In the genomic region with DNA sequence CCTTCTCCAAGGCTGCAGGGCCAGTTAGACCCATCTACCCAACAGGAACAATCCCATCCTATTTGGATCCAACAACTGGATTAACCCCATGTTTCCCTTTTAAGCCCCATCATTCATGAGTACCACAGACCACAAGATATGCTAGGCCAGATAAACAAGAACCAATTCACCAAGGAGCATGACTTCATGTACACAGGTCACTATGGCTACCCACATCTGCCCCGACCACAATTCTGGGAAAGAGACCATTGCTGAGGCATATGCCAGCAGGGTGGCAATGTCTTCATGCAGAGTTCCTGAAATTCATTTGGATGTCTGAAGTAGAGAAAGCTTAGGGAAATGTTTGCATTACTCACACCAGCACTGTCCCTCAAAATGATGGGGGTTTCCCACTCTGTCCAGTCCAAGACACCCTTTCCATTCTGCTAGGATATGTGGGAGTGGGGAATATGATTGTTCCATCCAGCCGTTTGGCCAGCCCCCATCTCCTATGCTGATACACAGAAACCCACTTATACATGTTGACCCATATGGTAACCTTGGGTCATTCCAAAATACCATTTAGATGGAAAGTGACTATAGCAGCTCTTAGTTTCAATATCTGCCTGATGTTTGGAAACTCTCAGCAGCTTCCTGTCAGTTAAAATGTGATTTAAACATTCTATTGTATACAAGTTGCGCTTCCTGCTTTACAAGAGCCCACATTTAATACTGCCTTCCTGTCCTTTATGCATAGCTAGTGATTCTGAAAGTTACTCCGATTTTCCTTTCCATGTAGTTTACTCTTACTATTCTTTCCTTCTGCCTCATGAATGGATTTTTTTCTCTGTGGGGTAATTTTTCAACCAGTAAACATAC, we compare ENCODE assay signal across 14 cellular contexts.
DNase-seq lines count a peak whose midpoint lies in the region; ATAC-seq, FAIRE-seq and TF ChIP-seq lines count a peak whose summit lies in the region.
"Had no signal": no experiment of that assay in that cellular context is flagged by ENCODE, and none has a peak within 500 bp of the region (broad histone marks: within the 10 kb centered on the region; RNA-seq: fewer than 3 reads in every experiment).

No MANE protein-coding gene starts in this region.

- H3K36me3 Mint-ChIP-seq in CD14-positive monocyte: peaks cover 3 to 6% of the 10 kb centered on the region in 2 donors
- H3K36me3 Mint-ChIP-seq in T-helper 2 cell treated with Interferon-gamma antibody and Interleukin-4, amounts not matched to agents 5 μg/mL and 100 μg/mL, for 36 hours (ENCODE audit: low read depth): peaks cover 14% of the 10 kb centered on the region
- peaks cover 23% of the 10 kb centered on the region for H3K36me3 Mint-ChIP-seq in mesothelial cell of epicardium

- H3K4me3 ChIP-seq in endothelial cell of umbilical vein (replicated peaks in 1 of 3; ENCODE audit: insufficient read depth in 1 of 3, low read depth in 1 of 3, low read length in 3 of 3): no peak overlapping the region
- H3K4me3 ChIP-seq: vagina had no signal

- peaks cover 0 to 5% (median 0%) of the 10 kb centered on the region in 7 donors for H3K9me3 Mint-ChIP-seq in CD14-positive monocyte
- peaks cover 11% of the 10 kb centered on the region for H3K9me3 Mint-ChIP-seq in T-helper 2 cell treated with Interferon-gamma antibody and Interleukin-4, amounts not matched to agents 5 μg/mL and 100 μg/mL, for 36 hours
- peaks cover 24% of the 10 kb centered on the region for H3K9me3 Mint-ChIP-seq in mesothelial cell of epicardium

- no peak for TF ChIP-seq CTCF in CD14-positive monocyte (IDR thresholded peaks at IDR 0.05)
- TF ChIP-seq CTCF in endothelial cell of umbilical vein (IDR thresholded peaks at IDR 0.05; ENCODE audit: extremely low read depth in 1 of 2, insufficient read depth in 1 of 2, low read depth in 1 of 2, low read length in 2 of 2): no peak
- no peak for TF ChIP-seq CTCF in mesothelial cell of epicardium (IDR thresholded peaks at IDR 0.05; ENCODE audit: unreplicated experiment)

- dilution Hi-C loops in endothelial cell of umbilical vein (cut with MboI; ENCODE audit: extremely low pct_ligation_motif_present, low sequenced_read_pairs): no loop called here

- H3K27ac Mint-ChIP-seq in CD14-positive monocyte (peak overlapping the region in 4 of 7 donors; percentile 32 to 57 (median 40)), mesothelial cell of epicardium (no peak overlapping the region)
- H3K27ac Mint-ChIP-seq in T-helper 2 cell treated with Interferon-gamma antibody and Interleukin-4, amounts not matched to agents 5 μg/mL and 100 μg/mL, for 36 hours: peak overlapping the region; percentile 69
- H3K27ac Mint-ChIP-seq: nephron progenitor cell had no signal

- no peak for TF ChIP-seq POLR2A in endothelial cell of umbilical vein (IDR thresholded peaks at IDR 0.05; ENCODE audit: low read depth, low read length)

- no TSS peak for BruUV-seq in endothelial cell of umbilical vein (replicated peaks; lab: Mats Ljungman, UMichigan)

- DNase-seq in CD14-positive monocyte (ENCODE audit: low spot score) (no peak), endothelial cell of umbilical vein (ENCODE audit: low read depth, low spot score) (peak; percentile 47), RKO (ENCODE audit: low spot score) (no peak), mesothelial cell of epicardium (ENCODE audit: low spot score in 2 of 2, unreplicated experiment in 2 of 2) (no peak), cerebellar nuclear complex (lab: John Stamatoyannopoulos, UW) (no peak)
- DNase-seq in T-helper 2 cell treated with Interferon-gamma antibody and Interleukin-4, amounts not matched to agents 5 μg/mL and 100 μg/mL, for 36 hours (ENCODE audit: low spot score): no peak
- no peak for DNase-seq in stimulated activated CD4-positive, alpha-beta T cell treated with anti-CD3 and anti-CD28 coated beads, Interleukin-15, amount 100 ng/mL, for 24 hours
- DNase-seq: nephron progenitor cell, small intestine had no signal

- intact Hi-C loops in CD14-positive monocyte (cut with micrococcal nuclease) (no loop called here), endothelial cell of umbilical vein (cut with micrococcal nuclease) (loop anchor here (5.0 kb wide), 1 partner anchor 128 kb away; the partner anchor contains the start of gene AMMECR1)

- peak overlapping the region; percentile 29 for H3K4me2 ChIP-seq in endothelial cell of umbilical vein (ENCODE audit: insufficient read depth, low read length)

- H3K36me3 ChIP-seq in endothelial cell of umbilical vein (ENCODE audit: control insufficient read depth in 2 of 2, extremely low read depth in 1 of 2, insufficient read depth in 2 of 2, low read length in 2 of 2): no peaks in the 10 kb centered on the region
- H3K36me3 ChIP-seq: vagina had no signal

- H2AFZ ChIP-seq in endothelial cell of umbilical vein (ENCODE audit: low read depth, low read length): no peak overlapping the region

- H3K4me1 ChIP-seq in endothelial cell of umbilical vein (ENCODE audit: control insufficient read depth, extremely low read depth, insufficient read depth, low read length): peaks cover 5% of the 10 kb centered on the region
- H3K4me1 ChIP-seq: vagina had no signal

- peak; percentile 82 for FAIRE-seq in endothelial cell of umbilical vein (lab: Jason Lieb, UNC)
- FAIRE-seq: islet of Langerhans, small intestine had no signal

- CTCF ChIA-PET in endothelial cell of umbilical vein (lab: Charles Lee): interaction anchor here (0.8 kb wide), 1 partner anchor 28 kb away, joined by 4 read pairs; no protein-coding TSS in a partner anchor

- no peaks in the 10 kb centered on the region for H4K20me1 ChIP-seq in endothelial cell of umbilical vein (replicated peaks; ENCODE audit: control insufficient read depth, extremely low read depth, insufficient read depth, low read length)

- POLR2A ChIA-PET in endothelial cell of umbilical vein (lab: Charles Lee): no interaction called here

- no peaks in the 10 kb centered on the region for H3K27me3 ChIP-seq in endothelial cell of umbilical vein (ENCODE audit: control insufficient read depth in 2 of 2, insufficient read depth in 2 of 2, low read length in 2 of 2)
- H3K27me3 ChIP-seq: vagina had no signal

- no peaks in the 10 kb centered on the region for H3K79me2 ChIP-seq in endothelial cell of umbilical vein (ENCODE audit: control insufficient read depth, insufficient read depth, low read length)

- no peak overlapping the region for H3K4me3 Mint-ChIP-seq in CD14-positive monocyte
- peak overlapping the region; percentile 43 for H3K4me3 Mint-ChIP-seq in T-helper 2 cell treated with Interferon-gamma antibody and Interleukin-4, amounts not matched to agents 5 μg/mL and 100 μg/mL, for 36 hours
- H3K4me3 Mint-ChIP-seq in mesothelial cell of epicardium: no peak overlapping the region
- H3K4me3 Mint-ChIP-seq: nephron progenitor cell had no signal

- peak; percentile 56 for ATAC-seq in GM21619 (IDR thresholded peaks at IDR 0.05; ENCODE audit: unreplicated experiment)

- peaks cover 0 to 3% (median 3%) of the 10 kb centered on the region in 3 donors for H3K27me3 Mint-ChIP-seq in CD14-positive monocyte (ENCODE audit: low read depth in 3 of 3)
- H3K27me3 Mint-ChIP-seq in T-helper 2 cell treated with Interferon-gamma antibody and Interleukin-4, amounts not matched to agents 5 μg/mL and 100 μg/mL, for 36 hours (ENCODE audit: low read depth): no peaks in the 10 kb centered on the region
- H3K27me3 Mint-ChIP-seq in mesothelial cell of epicardium (ENCODE audit: low read depth): no peaks in the 10 kb centered on the region

- H3K9ac ChIP-seq in endothelial cell of umbilical vein (replicated peaks; ENCODE audit: extremely low read depth, insufficient read depth, low read length): no peak overlapping the region

- no peak overlapping the region for H3K27ac ChIP-seq in endothelial cell of umbilical vein (ENCODE audit: insufficient read depth, low read depth, low read length)
- H3K27ac ChIP-seq: C4-2B, RWPE1, vagina had no signal

- H3K4me1 Mint-ChIP-seq in CD14-positive monocyte: peaks cover 24% of the 10 kb centered on the region
- peaks cover 25% of the 10 kb centered on the region for H3K4me1 Mint-ChIP-seq in T-helper 2 cell treated with Interferon-gamma antibody and Interleukin-4, amounts not matched to agents 5 μg/mL and 100 μg/mL, for 36 hours (ENCODE audit: low read depth)
- H3K4me1 Mint-ChIP-seq in mesothelial cell of epicardium: no peaks in the 10 kb centered on the region
- H3K4me1 Mint-ChIP-seq: nephron progenitor cell had no signal

- no peaks in the 10 kb centered on the region for H3K9me3 ChIP-seq in endothelial cell of umbilical vein (replicated peaks; ENCODE audit: control insufficient read depth, insufficient read depth, low read length)
- H3K9me3 ChIP-seq: vagina had no signal

- no peaks in the 10 kb centered on the region for H3K9me1 ChIP-seq in endothelial cell of umbilical vein (replicated peaks; ENCODE audit: control insufficient read depth, extremely low read depth, insufficient read depth, low read length)

TF ChIP-seq in endothelial cell of umbilical vein, 7 proteins besides CTCF, POLR2A, EP300 and RAD21:
- TF ChIP-seq FOS (IDR thresholded peaks at IDR 0.05; ENCODE audit: borderline replicate concordance, insufficient read depth, low read length): no peak
- TF ChIP-seq GATA2 (IDR thresholded peaks at IDR 0.05; ENCODE audit: insufficient read depth, insufficient read length, low read depth, low read length): no peak
- no peak for TF ChIP-seq JUN (IDR thresholded peaks at IDR 0.05; ENCODE audit: borderline replicate concordance, insufficient read depth, insufficient read length, low read depth)
- TF ChIP-seq EZH2 (IDR thresholded peaks at IDR 0.05; ENCODE audit: borderline replicate concordance, low read depth, low read length, severe bottlenecking): no peak
- no peak for TF ChIP-seq MYC (IDR thresholded peaks at IDR 0.05; ENCODE audit: low read depth, low read length)
- no peak for TF ChIP-seq POLR2AphosphoS5 (IDR thresholded peaks at IDR 0.05; ENCODE audit: insufficient read depth, low read depth, low read length)
- TF ChIP-seq, protein P1, sequence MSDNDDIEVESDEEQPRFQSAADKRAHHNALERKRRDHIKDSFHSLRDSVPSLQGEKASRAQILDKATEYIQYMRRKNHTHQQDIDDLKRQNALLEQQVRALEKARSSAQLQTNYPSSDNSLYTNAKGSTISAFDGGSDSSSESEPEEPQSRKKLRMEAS (IDR thresholded peaks at IDR 0.05; ENCODE audit: insufficient read depth, insufficient read length): no peak
